8 cellular contexts compared by ENCODE assay signal in the genomic region with DNA sequence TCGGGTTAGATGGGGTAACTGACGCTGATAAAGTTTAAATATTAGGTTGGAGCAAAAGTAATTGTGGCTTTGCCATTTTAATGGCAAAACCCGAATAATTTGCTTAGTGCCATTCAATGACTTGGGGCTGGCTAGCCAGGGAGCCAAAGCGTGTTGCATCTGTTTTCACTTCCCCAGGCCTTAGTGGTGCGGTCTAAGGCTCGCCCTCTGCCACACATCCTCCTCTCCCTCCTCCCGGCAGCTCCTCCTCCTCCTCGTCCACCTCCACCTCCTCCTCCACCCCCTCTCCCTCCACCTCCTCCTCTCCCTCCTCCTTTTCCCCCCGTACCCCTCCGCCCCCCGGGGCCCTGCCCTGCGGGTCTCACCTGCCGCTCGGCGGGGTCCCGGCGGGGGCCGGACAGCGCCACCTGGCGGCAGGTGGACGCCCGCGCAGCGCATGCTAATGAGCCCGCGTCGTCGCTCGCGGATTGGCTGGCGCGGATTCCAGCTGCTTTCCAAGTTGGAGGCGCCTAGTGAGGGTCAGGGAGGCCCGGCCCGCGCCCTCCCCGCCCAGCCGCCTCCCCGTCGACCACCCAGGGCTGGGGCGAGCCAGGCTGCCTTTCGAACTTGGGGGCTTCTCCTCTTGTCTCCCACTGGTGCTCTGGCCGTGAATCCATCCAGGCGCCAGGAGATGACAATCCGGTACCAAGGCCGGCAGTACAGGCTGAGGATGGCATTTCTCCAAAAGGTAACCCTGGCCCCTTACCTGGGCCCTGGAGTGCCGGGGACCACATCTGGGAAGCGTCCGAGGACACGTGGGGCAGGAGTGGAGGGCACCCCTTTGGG. TPM values are rescaled to one million over a fixed set of nuclear protein-coding genes. Genes with fewer than 3 reads are reported as not detected.
DNase-seq lines count a peak whose midpoint lies in the region; ATAC-seq and TF ChIP-seq lines count a peak whose summit lies in the region.

No MANE protein-coding gene starts in this region.

- POLR2A ChIA-PET in BJ (lab: Charles Lee): no interaction called here

- H3K27ac ChIP-seq in lung (ENCODE audit: low read depth in 1 of 2, low read length in 1 of 2): peak overlapping the region; percentile 13 to 85

- TF ChIP-seq CTCF in BJ (IDR thresholded peaks at IDR 0.05; ENCODE audit: insufficient read depth, low read depth, low read length) (peak; percentile 71), lung (IDR thresholded peaks at IDR 0.05; ENCODE audit: control extremely low read depth, extremely low read depth) (peak; percentile 91)

- H3K4me1 ChIP-seq in lung (ENCODE audit: control insufficient read depth in 2 of 2, insufficient read depth in 2 of 2, low read length in 2 of 2): peaks cover 0 to 5% of the 10 kb centered on the region in 2 donors

- H3K9me3 ChIP-seq in lung (ENCODE audit: control insufficient read depth in 2 of 2, insufficient read depth in 1 of 2, low read length in 1 of 2): no peaks in the 10 kb centered on the region

- ATAC-seq in GM19324 (IDR thresholded peaks at IDR 0.05; ENCODE audit: low FRiP score, unreplicated experiment): peak; percentile 74
- ATAC-seq in HG03457 (IDR thresholded peaks at IDR 0.05; ENCODE audit: unreplicated experiment): peak; percentile 61
- ATAC-seq in lung (ENCODE audit: insufficient read depth, low FRiP score): peak; percentile 96

- H3K27me3 ChIP-seq in BJ (ENCODE audit: control insufficient read depth, insufficient read depth, low read length) (no peaks in the 10 kb centered on the region), lung (ENCODE audit: control insufficient read depth, insufficient read depth) (no peaks in the 10 kb centered on the region)

- peak overlapping the region; percentile 43 for H3K4me3 ChIP-seq in BJ (ENCODE audit: low read depth, low read length)
- peak overlapping the region; percentile 36 for H3K4me3 ChIP-seq in lung

- WGBS in lung, 2 donors: 3 to 4% methylated on average over 48 to 50 of the region's 50 CpGs

- DNase-seq in BJ (ENCODE audit: low read depth) (no peak), NCI-H69 (lab: John Stamatoyannopoulos, UW) (peak; percentile 90), ecto neural progenitor cell (ENCODE audit: low spot score) (peak; percentile 96), lung (ENCODE audit: low spot score) (peak; percentile 85)
- DNase-seq in activated CD4-positive, alpha-beta T cell treated with anti-CD3 and anti-CD28 coated beads, Interleukin-2, amount 50 U/mL, for 4 hours: peak; percentile 67 to 74
- DNase-seq in stimulated activated CD4-positive, alpha-beta T cell treated with anti-CD3 and anti-CD28 coated beads, TNF-alpha, amount 100 ng/mL, for 4 hours (ENCODE audit: low read depth in 3 of 3): peak; percentile 66 to 72 (median 66)

- no peaks in the 10 kb centered on the region for H3K36me3 ChIP-seq in BJ (ENCODE audit: control insufficient read depth, insufficient read depth, low read length)
- H3K36me3 ChIP-seq in lung (ENCODE audit: control insufficient read depth in 2 of 2, insufficient read depth in 2 of 2, low read length in 2 of 2): no peaks in the 10 kb centered on the region

- CTCF ChIA-PET in BJ (lab: Yijun Ruan, JAX): interaction anchor here (0.6 to 5.6 kb wide), 44 partner anchors 8 to 278 kb away, joined by 3 to 45 read pairs (median 4); partner anchors contain the start of gene RGS9

RNA-seq across cellular contexts. Expression of gene RGS9, which starts 36.6 kb away (rescaled TPM):
- 1.5 and 1.6 TPM in 2 replicates for polyA plus RNA-seq in BJ (2011; rRNA removed)
- polyA minus RNA-seq in BJ (2011; rRNA and poly(A)+ RNA removed): 1.0 and 1.6 TPM in 2 replicates
- total RNA-seq in lung: 10 to 100 TPM in 1 of 2 donors, 1 to 10 TPM in 1; 3.0 to 10.6 TPM
- polyA plus RNA-seq in lung: 1 to 10 TPM; 2.1 to 3.5 TPM

RNA-seq across cellular contexts. Expression of gene GNA13, which starts 44.0 kb away (rescaled TPM):
- 18.8 and 36.5 TPM in 2 replicates for polyA plus RNA-seq in BJ (2011; rRNA removed)
- 20.6 and 23.3 TPM in 2 replicates for polyA minus RNA-seq in BJ (2011; rRNA and poly(A)+ RNA removed)
- 10 to 100 TPM; 40.1 to 93.4 TPM for total RNA-seq in lung
- 10 to 100 TPM; 15.0 to 32.7 TPM for polyA plus RNA-seq in lung
